In the genomic region with DNA sequence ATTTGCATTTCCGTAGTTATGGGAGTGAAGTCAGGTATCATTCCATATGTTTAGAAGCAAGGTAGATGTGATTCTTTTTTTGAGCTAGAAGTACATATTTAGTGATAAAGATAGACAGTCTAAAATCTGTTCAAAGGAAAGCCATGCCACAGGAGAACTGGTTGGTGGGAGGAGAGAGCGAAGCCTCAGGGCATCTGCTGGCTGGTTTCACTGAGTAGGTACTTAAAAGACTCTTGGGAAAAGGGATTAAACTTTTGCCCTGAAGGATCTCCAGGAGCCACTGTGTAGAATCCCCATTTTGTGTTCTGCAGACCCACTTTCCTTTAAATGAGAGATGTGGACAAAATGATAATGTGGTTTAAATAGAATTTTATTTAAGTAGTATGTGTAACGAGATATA, we compare ENCODE assay signal across 30 cellular contexts.
DNase-seq lines count a peak whose midpoint lies in the region; ATAC-seq, FAIRE-seq and TF ChIP-seq lines count a peak whose summit lies in the region.
"Had no signal": no experiment of that assay in that cellular context is flagged by ENCODE, and none has a peak within 500 bp of the region (broad histone marks: within the 10 kb centered on the region; RNA-seq: fewer than 3 reads in every experiment).

No MANE protein-coding gene starts in this region.

- H3K4me3 ChIP-seq in A673 (ENCODE audit: low read depth, low read length, poor library complexity, severe bottlenecking) (no peak overlapping the region), endothelial cell of umbilical vein (replicated peaks in 1 of 3; ENCODE audit: insufficient read depth in 1 of 3, low read depth in 1 of 3, low read length in 3 of 3) (no peak overlapping the region), body of pancreas (no peak overlapping the region)
- H3K4me3 ChIP-seq: BLaER1 treated with 17β-estradiol and CSF1 and Interleukin-3, amounts not matched to agents 10 nM and 100 nM; PC-9; SJSA1 had no signal

- POLR2A ChIA-PET in A673 (lab: Charles Lee; ENCODE audit: low non-redundant PET), result no interaction called here
- POLR2A ChIA-PET in endothelial cell of umbilical vein (lab: Charles Lee), result no interaction called here

- peak; percentile 44 for FAIRE-seq in endothelial cell of umbilical vein (lab: Jason Lieb, UNC)
- FAIRE-seq: A204.1, G401.6 had no signal

- H3K27me3 ChIP-seq in A673 (replicated peaks; ENCODE audit: insufficient read depth, low read depth, low read length, poor library complexity) (no peaks in the 10 kb centered on the region), endothelial cell of umbilical vein (ENCODE audit: control insufficient read depth in 2 of 2, insufficient read depth in 2 of 2, low read length in 2 of 2) (no peaks in the 10 kb centered on the region), body of pancreas (no peaks in the 10 kb centered on the region)
- H3K27me3 ChIP-seq: SJSA1 had no signal

- ATAC-seq in HG02840 (IDR thresholded peaks at IDR 0.05; ENCODE audit: low FRiP score, unreplicated experiment), result no peak
- ATAC-seq in body of pancreas, result no peak

- H4K20me1 ChIP-seq in endothelial cell of umbilical vein (replicated peaks; ENCODE audit: control insufficient read depth, extremely low read depth, insufficient read depth, low read length), result no peaks in the 10 kb centered on the region
- H4K20me1 ChIP-seq: BLaER1 treated with 17β-estradiol and CSF1 and Interleukin-3, amounts not matched to agents 10 nM and 100 nM had no signal

- DNase-seq in A673 (ENCODE audit: low spot score), result peak; percentile 45
- peak; percentile 6 for DNase-seq in DMS79 treated with DMSO at 0.1 percent for 48 hours (lab: John Stamatoyannopoulos, UW)
- peak; percentile 94 for DNase-seq in NCI-H82 (lab: John Stamatoyannopoulos, UW)
- no peak for DNase-seq in endothelial cell of umbilical vein (ENCODE audit: low read depth, low spot score)
- no peak for DNase-seq in activated T-cell treated with anti-CD3 and anti-CD28 coated beads, Interleukin-2, amount 50 U/mL, for 24 hours
- no peak for DNase-seq in body of pancreas
- DNase-seq in CD1c-positive myeloid dendritic cell (ENCODE audit: extremely low spot score), result no peak
- DNase-seq: AML-193, COR-L47, DMS153, GOT3, HCEC 1CT, MM.1S, NCI-H2029 treated with DMSO at 0.1 percent for 48 hours, NCI-H2171, NCI-H226, NCI-H510A, NCI-H774, PC-9, Right ventricle myocardium superior, RPMI8226 had no signal

- H3K9me3 ChIP-seq in A673 (ENCODE audit: low read depth, low read length, poor library complexity, severe bottlenecking), result no peaks in the 10 kb centered on the region
- H3K9me3 ChIP-seq in endothelial cell of umbilical vein (replicated peaks; ENCODE audit: control insufficient read depth, insufficient read depth, low read length), result no peaks in the 10 kb centered on the region
- no peaks in the 10 kb centered on the region for H3K9me3 ChIP-seq in body of pancreas
- H3K9me3 ChIP-seq: BLaER1 treated with 17β-estradiol and CSF1 and Interleukin-3, amounts not matched to agents 10 nM and 100 nM; SJSA1 had no signal

- peaks cover 47% of the 10 kb centered on the region for H3K27me3 Mint-ChIP-seq in activated T-cell treated with anti-CD3 and anti-CD28 coated beads, Interleukin-2, amount 50 U/mL, for 24 hours

- H3K36me3 Mint-ChIP-seq in activated T-cell treated with anti-CD3 and anti-CD28 coated beads, Interleukin-2, amount 50 U/mL, for 24 hours (ENCODE audit: low read depth), result no peaks in the 10 kb centered on the region
- H3K36me3 Mint-ChIP-seq: CD4-positive, alpha-beta memory T cell; IgD-negative memory B cell had no signal

- no peak overlapping the region for H3K27ac Mint-ChIP-seq in activated T-cell treated with anti-CD3 and anti-CD28 coated beads, Interleukin-2, amount 50 U/mL, for 24 hours
- H3K27ac Mint-ChIP-seq: IgD-negative memory B cell had no signal

- H3K4me1 ChIP-seq in A673 (ENCODE audit: insufficient read depth, low read length, poor library complexity, severe bottlenecking) (no peaks in the 10 kb centered on the region), endothelial cell of umbilical vein (ENCODE audit: control insufficient read depth, extremely low read depth, insufficient read depth, low read length) (peaks cover 3% of the 10 kb centered on the region), body of pancreas (no peaks in the 10 kb centered on the region)

- intact Hi-C loops in A673 (cut with micrococcal nuclease; ENCODE audit: unreplicated experiment) (no loop called here), endothelial cell of umbilical vein (cut with micrococcal nuclease) (no loop called here), body of pancreas (cut with DNase I) (no loop called here)

- WGBS in body of pancreas, 2 donors, result 56 to 91% methylated on average over 3 of the region's 3 CpGs

- no peak overlapping the region for H3K4me3 Mint-ChIP-seq in activated T-cell treated with anti-CD3 and anti-CD28 coated beads, Interleukin-2, amount 50 U/mL, for 24 hours
- H3K4me3 Mint-ChIP-seq: IgD-negative memory B cell had no signal

- BruUV-seq in A673 (replicated peaks; lab: Mats Ljungman, UMichigan), result no TSS peak
- no TSS peak for BruUV-seq in endothelial cell of umbilical vein (replicated peaks; lab: Mats Ljungman, UMichigan)

- dilution Hi-C loops in endothelial cell of umbilical vein (cut with MboI; ENCODE audit: extremely low pct_ligation_motif_present, low sequenced_read_pairs), result no loop called here

- CTCF ChIA-PET in A673 (lab: Charles Lee), result no interaction called here
- CTCF ChIA-PET in endothelial cell of umbilical vein (lab: Charles Lee), result no interaction called here

- no peaks in the 10 kb centered on the region for H3K36me3 ChIP-seq in A673 (ENCODE audit: insufficient read depth, low read length, poor library complexity, severe bottlenecking)
- H3K36me3 ChIP-seq in endothelial cell of umbilical vein (ENCODE audit: control insufficient read depth in 2 of 2, extremely low read depth in 1 of 2, insufficient read depth in 2 of 2, low read length in 2 of 2), result no peaks in the 10 kb centered on the region
- H3K36me3 ChIP-seq in body of pancreas (replicated peaks in 1 of 2; ENCODE audit: insufficient read depth in 1 of 2, low read depth in 2 of 2), result no peaks in the 10 kb centered on the region
- H3K36me3 ChIP-seq: BLaER1 treated with 17β-estradiol and CSF1 and Interleukin-3, amounts not matched to agents 10 nM and 100 nM; SJSA1 had no signal

- H3K27ac ChIP-seq in A673 (ENCODE audit: low read depth, low read length, poor library complexity, severe bottlenecking) (no peak overlapping the region), endothelial cell of umbilical vein (ENCODE audit: insufficient read depth, low read depth, low read length) (no peak overlapping the region), body of pancreas (no peak overlapping the region)
- H3K27ac ChIP-seq: BLaER1 treated with 17β-estradiol and CSF1 and Interleukin-3, amounts not matched to agents 10 nM and 100 nM; HL-60; KMS-11; PC-9; SJSA1 had no signal

- no peak overlapping the region for H3K4me2 ChIP-seq in endothelial cell of umbilical vein (ENCODE audit: insufficient read depth, low read length)
- H3K4me2 ChIP-seq: BLaER1 treated with 17β-estradiol and CSF1 and Interleukin-3, amounts not matched to agents 10 nM and 100 nM; KMS-11; PC-9 had no signal

- H3K9ac ChIP-seq in endothelial cell of umbilical vein (replicated peaks; ENCODE audit: extremely low read depth, insufficient read depth, low read length), result no peak overlapping the region
- H3K9ac ChIP-seq: BLaER1 treated with 17β-estradiol and CSF1 and Interleukin-3, amounts not matched to agents 10 nM and 100 nM; KMS-11 had no signal

- no peaks in the 10 kb centered on the region for H3K9me3 Mint-ChIP-seq in activated T-cell treated with anti-CD3 and anti-CD28 coated beads, Interleukin-2, amount 50 U/mL, for 24 hours
- H3K9me3 Mint-ChIP-seq: CD4-positive, alpha-beta memory T cell had no signal

- no peaks in the 10 kb centered on the region for H3K79me2 ChIP-seq in endothelial cell of umbilical vein (ENCODE audit: control insufficient read depth, insufficient read depth, low read length)

- H3K9me1 ChIP-seq in endothelial cell of umbilical vein (replicated peaks; ENCODE audit: control insufficient read depth, extremely low read depth, insufficient read depth, low read length), result no peaks in the 10 kb centered on the region

- H2AFZ ChIP-seq in endothelial cell of umbilical vein (ENCODE audit: low read depth, low read length), result no peak overlapping the region
- H2AFZ ChIP-seq: PC-9 had no signal

- peaks cover 2% of the 10 kb centered on the region for H3K4me1 Mint-ChIP-seq in activated T-cell treated with anti-CD3 and anti-CD28 coated beads, Interleukin-2, amount 50 U/mL, for 24 hours (ENCODE audit: low read depth)

- TF ChIP-seq CTCF in A673 (conservative IDR thresholded peaks at IDR 0.05; ENCODE audit: low read depth, low read length), result no peak
- no peak for TF ChIP-seq CTCF in endothelial cell of umbilical vein (IDR thresholded peaks at IDR 0.05; ENCODE audit: extremely low read depth in 1 of 2, insufficient read depth in 1 of 2, low read depth in 1 of 2, low read length in 2 of 2)
- no peak for TF ChIP-seq CTCF in body of pancreas (IDR thresholded peaks at IDR 0.05)

- TF ChIP-seq POLR2A in endothelial cell of umbilical vein (IDR thresholded peaks at IDR 0.05; ENCODE audit: low read depth, low read length) (no peak), body of pancreas (IDR thresholded peaks at IDR 0.05) (no peak)

TF ChIP-seq in endothelial cell of umbilical vein, 7 proteins besides CTCF, POLR2A, EP300 and RAD21:
- TF ChIP-seq EZH2 (IDR thresholded peaks at IDR 0.05; ENCODE audit: borderline replicate concordance, low read depth, low read length, severe bottlenecking) (no peak), FOS (IDR thresholded peaks at IDR 0.05; ENCODE audit: borderline replicate concordance, insufficient read depth, low read length) (no peak), JUN (IDR thresholded peaks at IDR 0.05; ENCODE audit: borderline replicate concordance, insufficient read depth, insufficient read length, low read depth) (no peak), GATA2 (IDR thresholded peaks at IDR 0.05; ENCODE audit: insufficient read depth, insufficient read length, low read depth, low read length) (no peak), MYC (IDR thresholded peaks at IDR 0.05; ENCODE audit: low read depth, low read length) (no peak), POLR2AphosphoS5 (IDR thresholded peaks at IDR 0.05; ENCODE audit: insufficient read depth, low read depth, low read length) (no peak)
- TF ChIP-seq, protein P1, sequence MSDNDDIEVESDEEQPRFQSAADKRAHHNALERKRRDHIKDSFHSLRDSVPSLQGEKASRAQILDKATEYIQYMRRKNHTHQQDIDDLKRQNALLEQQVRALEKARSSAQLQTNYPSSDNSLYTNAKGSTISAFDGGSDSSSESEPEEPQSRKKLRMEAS (IDR thresholded peaks at IDR 0.05; ENCODE audit: insufficient read depth, insufficient read length), result no peak

Comparison
In these comparisons a context has a peak if more than half of its experiments do, and no peak if none do; other contexts are left out.
1. DNase-seq: peak in A673 (single experiment), DMS79 treated with DMSO at 0.1 percent for 48 hours (single experiment) and NCI-H82 (single experiment); none in endothelial cell of umbilical vein (single experiment), activated T-cell treated with anti-CD3 and anti-CD28 coated beads, Interleukin-2, amount 50 U/mL, for 24 hours (single experiment), body of pancreas (0 of 4) and CD1c-positive myeloid dendritic cell (single experiment).